In the genomic region with DNA sequence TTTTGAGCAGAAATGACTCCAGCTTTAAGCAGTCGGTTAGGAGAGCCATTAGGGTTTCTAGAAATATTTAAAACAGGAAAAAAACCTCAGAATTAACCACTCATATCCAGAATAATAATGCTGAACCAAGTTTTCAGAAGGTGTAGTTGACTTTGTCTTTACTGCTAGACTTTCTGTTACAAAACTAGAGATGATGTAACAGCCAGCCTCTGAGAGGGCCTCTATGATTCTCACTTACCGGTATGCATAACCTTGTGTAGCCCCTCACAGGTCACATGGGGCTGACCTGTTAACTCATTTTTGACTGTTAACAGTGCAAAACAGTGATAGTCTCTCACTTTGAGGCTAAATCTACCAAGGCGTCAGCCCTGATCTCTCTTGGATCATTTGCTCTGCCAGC, we compare ENCODE assay signal across 1 cellular context.
TF ChIP-seq lines count a peak whose summit lies in the region.

No MANE protein-coding gene starts in this region.

TF ChIP-seq in HepG2, 621 proteins besides CTCF, POLR2A, EP300 and RAD21 (continued from another document and continues in another):
- no peak for TF ChIP-seq PAXIP1 (CRISPR knock-in tag; conservative IDR thresholded peaks at IDR 0.05)
- 0 out of 2 replicates have a peak, but pooled peaks have one; percentile 17 for TF ChIP-seq BCL6 (CRISPR knock-in tag; IDR thresholded peaks at IDR 0.05)
- peak in 1 of 2 experiments; percentile 93; a peak in 2 of 4 replicates for TF ChIP-seq ATF4 (CRISPR knock-in tag; IDR thresholded peaks at IDR 0.05)
- TF ChIP-seq ZNF326 (CRISPR knock-in tag; IDR thresholded peaks at IDR 0.05; ENCODE audit: borderline replicate concordance): no peak
- TF ChIP-seq MTF1 (CRISPR knock-in tag; IDR thresholded peaks at IDR 0.05): no peak
- TF ChIP-seq FOXK1 (CRISPR knock-in tag; IDR thresholded peaks at IDR 0.05; ENCODE audit: borderline replicate concordance, low read depth): peak; percentile 36; the same call in 1 of the 2 replicates
- TF ChIP-seq, protein P1, sequence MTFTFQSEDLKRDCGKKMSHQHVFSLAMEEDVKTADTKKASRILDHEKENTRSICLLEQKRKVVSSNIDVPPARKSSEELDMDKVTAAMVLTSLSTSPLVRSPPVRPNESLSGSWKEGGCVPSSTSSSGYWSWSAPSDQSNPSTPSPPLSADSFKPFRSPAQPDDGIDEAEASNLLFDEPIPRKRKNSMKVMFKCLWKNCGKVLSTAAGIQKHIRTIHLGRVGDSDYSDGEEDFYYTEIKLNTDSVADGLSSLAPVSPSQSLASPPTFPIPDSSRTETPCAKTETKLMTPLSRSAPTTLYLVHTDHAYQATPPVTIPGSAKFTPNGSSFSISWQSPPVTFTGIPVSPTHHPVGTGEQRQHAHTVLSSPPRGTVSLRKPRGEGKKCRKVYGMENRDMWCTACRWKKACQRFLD (CRISPR knock-in tag; IDR thresholded peaks at IDR 0.05; ENCODE audit: borderline replicate concordance): no peak
- 0 out of 2 replicates have a peak, but pooled peaks have one; percentile 21 for TF ChIP-seq NR2F6 (IDR thresholded peaks at IDR 0.05)
- TF ChIP-seq NR2F6 (CRISPR knock-in tag; IDR thresholded peaks at IDR 0.05): no peak
- no peak for TF ChIP-seq ZNF878 (CRISPR knock-in tag; IDR thresholded peaks at IDR 0.05)
- no peak for TF ChIP-seq ZNF331 (CRISPR knock-in tag; IDR thresholded peaks at IDR 0.05)
- TF ChIP-seq, protein P2, sequence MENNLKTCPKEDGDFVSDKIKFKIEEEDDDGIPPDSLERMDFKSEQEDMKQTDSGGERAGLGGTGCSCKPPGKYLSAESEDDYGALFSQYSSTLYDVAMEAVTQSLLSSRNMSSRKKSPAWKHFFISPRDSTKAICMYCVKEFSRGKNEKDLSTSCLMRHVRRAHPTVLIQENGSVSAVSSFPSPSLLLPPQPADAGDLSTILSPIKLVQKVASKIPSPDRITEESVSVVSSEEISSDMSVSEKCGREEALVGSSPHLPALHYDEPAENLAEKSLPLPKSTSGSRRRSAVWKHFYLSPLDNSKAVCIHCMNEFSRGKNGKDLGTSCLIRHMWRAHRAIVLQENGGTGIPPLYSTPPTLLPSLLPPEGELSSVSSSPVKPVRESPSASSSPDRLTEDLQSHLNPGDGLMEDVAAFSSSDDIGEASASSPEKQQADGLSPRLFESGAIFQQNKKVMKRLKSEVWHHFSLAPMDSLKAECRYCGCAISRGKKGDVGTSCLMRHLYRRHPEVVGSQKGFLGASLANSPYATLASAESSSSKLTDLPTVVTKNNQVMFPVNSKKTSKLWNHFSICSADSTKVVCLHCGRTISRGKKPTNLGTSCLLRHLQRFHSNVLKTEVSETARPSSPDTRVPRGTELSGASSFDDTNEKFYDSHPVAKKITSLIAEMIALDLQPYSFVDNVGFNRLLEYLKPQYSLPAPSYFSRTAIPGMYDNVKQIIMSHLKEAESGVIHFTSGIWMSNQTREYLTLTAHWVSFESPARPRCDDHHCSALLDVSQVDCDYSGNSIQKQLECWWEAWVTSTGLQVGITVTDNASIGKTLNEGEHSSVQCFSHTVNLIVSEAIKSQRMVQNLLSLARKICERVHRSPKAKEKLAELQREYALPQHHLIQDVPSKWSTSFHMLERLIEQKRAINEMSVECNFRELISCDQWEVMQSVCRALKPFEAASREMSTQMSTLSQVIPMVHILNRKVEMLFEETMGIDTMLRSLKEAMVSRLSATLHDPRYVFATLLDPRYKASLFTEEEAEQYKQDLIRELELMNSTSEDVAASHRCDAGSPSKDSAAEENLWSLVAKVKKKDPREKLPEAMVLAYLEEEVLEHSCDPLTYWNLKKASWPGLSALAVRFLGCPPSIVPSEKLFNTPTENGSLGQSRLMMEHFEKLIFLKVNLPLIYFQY (CRISPR knock-in tag; IDR thresholded peaks at IDR 0.05; ENCODE audit: borderline replicate concordance): no peak
- peak; percentile 70; the same call in 1 of the 2 replicates for TF ChIP-seq THRA (CRISPR knock-in tag; IDR thresholded peaks at IDR 0.05; ENCODE audit: borderline replicate concordance)
- peak; percentile 46 for TF ChIP-seq GATAD2A (CRISPR knock-in tag; IDR thresholded peaks at IDR 0.05)
- TF ChIP-seq RBAK (CRISPR knock-in tag; IDR thresholded peaks at IDR 0.05): peak; percentile 69; the same call in 1 of the 2 replicates
- peak; percentile 47; the same call in 1 of the 2 replicates for TF ChIP-seq FOSL2 (CRISPR knock-in tag; IDR thresholded peaks at IDR 0.05)
- no peak for TF ChIP-seq AHDC1 (CRISPR knock-in tag; IDR thresholded peaks at IDR 0.05; ENCODE audit: borderline replicate concordance)
- TF ChIP-seq ZNF12 (CRISPR knock-in tag; IDR thresholded peaks at IDR 0.05): peak; percentile 41; the same call in 1 of the 2 replicates
- 0 out of 2 replicates have a peak, but pooled peaks have one; percentile 13 for TF ChIP-seq FOXA3 (CRISPR knock-in tag; IDR thresholded peaks at IDR 0.05)
- no peak for TF ChIP-seq KLF6 (CRISPR knock-in tag; IDR thresholded peaks at IDR 0.05)
- TF ChIP-seq NR2F1 (CRISPR knock-in tag; IDR thresholded peaks at IDR 0.05): peak in 1 of 2 experiments; percentile 33; a peak in 1 of 4 replicates
- TF ChIP-seq TBL1XR1 (IDR thresholded peaks at IDR 0.05; ENCODE audit: borderline replicate concordance, low read length, partially characterized antibody): no peak
- TF ChIP-seq REXO4 (CRISPR knock-in tag; IDR thresholded peaks at IDR 0.05; ENCODE audit: borderline replicate concordance): no peak
- TF ChIP-seq FOXM1 (CRISPR knock-in tag; IDR thresholded peaks at IDR 0.05): no peak
- no peak for TF ChIP-seq ZFP62 (CRISPR knock-in tag; IDR thresholded peaks at IDR 0.05)
- TF ChIP-seq USF2 (IDR thresholded peaks at IDR 0.05; ENCODE audit: low read depth, low read length): peak; percentile 43
- peak; percentile 73; the same call in 1 of the 2 replicates for TF ChIP-seq USF2 (CRISPR knock-in tag; IDR thresholded peaks at IDR 0.05; ENCODE audit: borderline replicate concordance)
- TF ChIP-seq ZNF652 (CRISPR knock-in tag; IDR thresholded peaks at IDR 0.05; ENCODE audit: borderline replicate concordance, low read depth): peak; percentile 68; the same call in 1 of the 2 replicates
- peak; percentile 55; the same call in 1 of the 2 replicates for TF ChIP-seq ZNF782 (CRISPR knock-in tag; IDR thresholded peaks at IDR 0.05; ENCODE audit: borderline replicate concordance)
- peak; percentile 41 for TF ChIP-seq CEBPB (IDR thresholded peaks at IDR 0.05; ENCODE audit: borderline replicate concordance, low read depth, low read length)
- TF ChIP-seq, protein P3, sequence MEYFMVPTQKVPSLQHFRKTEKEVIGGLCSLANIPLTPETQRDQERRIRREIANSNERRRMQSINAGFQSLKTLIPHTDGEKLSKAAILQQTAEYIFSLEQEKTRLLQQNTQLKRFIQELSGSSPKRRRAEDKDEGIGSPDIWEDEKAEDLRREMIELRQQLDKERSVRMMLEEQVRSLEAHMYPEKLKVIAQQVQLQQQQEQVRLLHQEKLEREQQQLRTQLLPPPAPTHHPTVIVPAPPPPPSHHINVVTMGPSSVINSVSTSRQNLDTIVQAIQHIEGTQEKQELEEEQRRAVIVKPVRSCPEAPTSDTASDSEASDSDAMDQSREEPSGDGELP (IDR thresholded peaks at IDR 0.05; ENCODE audit: borderline replicate concordance, low read depth): no peak
